1 cellular context compared by ENCODE assay signal in genomic region chr1:231019711-231020110, GRCh38.
TF ChIP-seq lines count a peak whose summit lies in the region.

No MANE protein-coding gene starts in this region.

TF ChIP-seq in GM23338, 12 proteins besides CTCF, POLR2A, EP300 and RAD21:
- TF ChIP-seq ZNF462 (CRISPR knock-in tag; IDR thresholded peaks at IDR 0.05) (no peak), EZH2phosphoT487 (IDR thresholded peaks at IDR 0.05; ENCODE audit: unreplicated experiment) (no peak), ZNF331 (CRISPR knock-in tag; IDR thresholded peaks at IDR 0.05; ENCODE audit: low read depth) (no peak), EZH2 (IDR thresholded peaks at IDR 0.05; ENCODE audit: low read depth, unreplicated experiment) (no peak), CREB1 (CRISPR knock-in tag; IDR thresholded peaks at IDR 0.05; ENCODE audit: low read depth) (no peak), JUNB (IDR thresholded peaks at IDR 0.05; ENCODE audit: unreplicated experiment) (no peak), STAT1 (IDR thresholded peaks at IDR 0.05; ENCODE audit: unreplicated experiment) (no peak), ZNF114 (CRISPR knock-in tag; IDR thresholded peaks at IDR 0.05) (no peak), NANOG (IDR thresholded peaks at IDR 0.05; ENCODE audit: borderline replicate concordance) (no peak), POLR2AphosphoS5 (IDR thresholded peaks at IDR 0.05; ENCODE audit: low read depth) (no peak)
- TF ChIP-seq, protein P1, sequence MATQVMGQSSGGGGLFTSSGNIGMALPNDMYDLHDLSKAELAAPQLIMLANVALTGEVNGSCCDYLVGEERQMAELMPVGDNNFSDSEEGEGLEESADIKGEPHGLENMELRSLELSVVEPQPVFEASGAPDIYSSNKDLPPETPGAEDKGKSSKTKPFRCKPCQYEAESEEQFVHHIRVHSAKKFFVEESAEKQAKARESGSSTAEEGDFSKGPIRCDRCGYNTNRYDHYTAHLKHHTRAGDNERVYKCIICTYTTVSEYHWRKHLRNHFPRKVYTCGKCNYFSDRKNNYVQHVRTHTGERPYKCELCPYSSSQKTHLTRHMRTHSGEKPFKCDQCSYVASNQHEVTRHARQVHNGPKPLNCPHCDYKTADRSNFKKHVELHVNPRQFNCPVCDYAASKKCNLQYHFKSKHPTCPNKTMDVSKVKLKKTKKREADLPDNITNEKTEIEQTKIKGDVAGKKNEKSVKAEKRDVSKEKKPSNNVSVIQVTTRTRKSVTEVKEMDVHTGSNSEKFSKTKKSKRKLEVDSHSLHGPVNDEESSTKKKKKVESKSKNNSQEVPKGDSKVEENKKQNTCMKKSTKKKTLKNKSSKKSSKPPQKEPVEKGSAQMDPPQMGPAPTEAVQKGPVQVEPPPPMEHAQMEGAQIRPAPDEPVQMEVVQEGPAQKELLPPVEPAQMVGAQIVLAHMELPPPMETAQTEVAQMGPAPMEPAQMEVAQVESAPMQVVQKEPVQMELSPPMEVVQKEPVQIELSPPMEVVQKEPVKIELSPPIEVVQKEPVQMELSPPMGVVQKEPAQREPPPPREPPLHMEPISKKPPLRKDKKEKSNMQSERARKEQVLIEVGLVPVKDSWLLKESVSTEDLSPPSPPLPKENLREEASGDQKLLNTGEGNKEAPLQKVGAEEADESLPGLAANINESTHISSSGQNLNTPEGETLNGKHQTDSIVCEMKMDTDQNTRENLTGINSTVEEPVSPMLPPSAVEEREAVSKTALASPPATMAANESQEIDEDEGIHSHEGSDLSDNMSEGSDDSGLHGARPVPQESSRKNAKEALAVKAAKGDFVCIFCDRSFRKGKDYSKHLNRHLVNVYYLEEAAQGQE (IDR thresholded peaks at IDR 0.05; ENCODE audit: unreplicated experiment), result no peak
- TF ChIP-seq, protein P2, sequence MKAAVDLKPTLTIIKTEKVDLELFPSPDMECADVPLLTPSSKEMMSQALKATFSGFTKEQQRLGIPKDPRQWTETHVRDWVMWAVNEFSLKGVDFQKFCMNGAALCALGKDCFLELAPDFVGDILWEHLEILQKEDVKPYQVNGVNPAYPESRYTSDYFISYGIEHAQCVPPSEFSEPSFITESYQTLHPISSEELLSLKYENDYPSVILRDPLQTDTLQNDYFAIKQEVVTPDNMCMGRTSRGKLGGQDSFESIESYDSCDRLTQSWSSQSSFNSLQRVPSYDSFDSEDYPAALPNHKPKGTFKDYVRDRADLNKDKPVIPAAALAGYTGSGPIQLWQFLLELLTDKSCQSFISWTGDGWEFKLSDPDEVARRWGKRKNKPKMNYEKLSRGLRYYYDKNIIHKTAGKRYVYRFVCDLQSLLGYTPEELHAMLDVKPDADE (IDR thresholded peaks at IDR 0.05), result no peak
